1 cellular context compared by ENCODE assay signal in genomic region chr6:142746524-142746923, GRCh38.
TF ChIP-seq lines count a peak whose summit lies in the region.

No MANE protein-coding gene starts in this region.

TF ChIP-seq in GM23338, 12 proteins besides CTCF, POLR2A, EP300 and RAD21 (continued from another document):
- no peak for TF ChIP-seq ZNF462 (CRISPR knock-in tag; IDR thresholded peaks at IDR 0.05)
- no peak for TF ChIP-seq CREB1 (CRISPR knock-in tag; IDR thresholded peaks at IDR 0.05; ENCODE audit: low read depth)
- no peak for TF ChIP-seq ETS1 (IDR thresholded peaks at IDR 0.05)
- no peak for TF ChIP-seq POLR2AphosphoS5 (IDR thresholded peaks at IDR 0.05; ENCODE audit: low read depth)
- no peak for TF ChIP-seq ZNF331 (CRISPR knock-in tag; IDR thresholded peaks at IDR 0.05; ENCODE audit: low read depth)
- no peak for TF ChIP-seq REST (IDR thresholded peaks at IDR 0.05; ENCODE audit: unreplicated experiment)
- TF ChIP-seq ZNF114 (CRISPR knock-in tag; IDR thresholded peaks at IDR 0.05) = no peak
- no peak for TF ChIP-seq EZH2 (IDR thresholded peaks at IDR 0.05; ENCODE audit: low read depth, unreplicated experiment)
- TF ChIP-seq EZH2phosphoT487 (IDR thresholded peaks at IDR 0.05; ENCODE audit: unreplicated experiment) = no peak
